26 cellular contexts compared by ENCODE assay signal in genomic region chr17:39271546-39271945, GRCh38. TPM values are rescaled to one million over a fixed set of nuclear protein-coding genes. Genes with fewer than 3 reads are reported as not detected.
DNase-seq lines count a peak whose midpoint lies in the region; ATAC-seq and TF ChIP-seq lines count a peak whose summit lies in the region.
"Had no signal": no experiment of that assay in that cellular context is flagged by ENCODE, and none has a peak within 500 bp of the region (broad histone marks: within the 10 kb centered on the region; RNA-seq: fewer than 3 reads in every experiment).

No MANE protein-coding gene starts in this region.

- DNase-seq in AML-193 (lab: John Stamatoyannopoulos, UW), result peak; percentile 24 to 43
- peak; percentile 64 for DNase-seq in MV-4-11 (lab: John Stamatoyannopoulos, UW)
- peak; percentile 22 for DNase-seq in dedifferentiated amniotic fluid mesenchymal stem cell (ENCODE audit: extremely low spot score)
- no peak for DNase-seq in sciatic nerve (ENCODE audit: low spot score)
- no peak for DNase-seq in ovary
- DNase-seq in Peyer's patch, result no peak
- DNase-seq: activated naive CD4-positive, alpha-beta T cell; effector CD8-positive, alpha-beta T cell; NCI-H1417 treated with DMSO at 0.1 percent for 48 hours; NCI-H2081 treated with DMSO at 0.1 percent for 48 hours; NCI-H345; right cardiac atrium; stimulated activated CD4-positive, alpha-beta T cell treated with anti-CD3 and anti-CD28 coated beads, Interleukin-4, amount 100 ng/mL, for 4 hours; stimulated activated naive CD4-positive, alpha-beta T cell treated with Interleukin-2 at 50 U/mL for 16 hours; transverse colon had no signal

- TF ChIP-seq CTCF in ovary (IDR thresholded peaks at IDR 0.05) (no peak), Peyer's patch (IDR thresholded peaks at IDR 0.05) (no peak)

- intact Hi-C loops in sciatic nerve (cut with DNase I), result no loop called here
- intact Hi-C loops in ovary (cut with DNase I), result no loop called here

- H3K4me1 ChIP-seq in ovary (ENCODE audit: insufficient read depth) (no peaks in the 10 kb centered on the region), Peyer's patch (no peaks in the 10 kb centered on the region)
- H3K4me1 ChIP-seq: adrenal gland, parathyroid adenoma, transverse colon had no signal

- H3K4me3 ChIP-seq in ovary (no peak overlapping the region), Peyer's patch (no peak overlapping the region)
- H3K4me3 ChIP-seq: adrenal gland, BLaER1, lung, mucosa of descending colon, transverse colon had no signal

- H3K27ac ChIP-seq in ovary (no peak overlapping the region), Peyer's patch (no peak overlapping the region)
- H3K27ac ChIP-seq: adrenal gland, BLaER1, brain microvascular endothelial cell, parathyroid adenoma, transverse colon had no signal

- no peaks in the 10 kb centered on the region for H3K36me3 ChIP-seq in ovary
- H3K36me3 ChIP-seq in Peyer's patch, result peaks cover 0 to 86% (median 0%) of the 10 kb centered on the region in 3 donors

- TF ChIP-seq POLR2A in ovary (IDR thresholded peaks at IDR 0.05) (no peak), Peyer's patch (IDR thresholded peaks at IDR 0.05) (no peak)

- H3K9me3 ChIP-seq in ovary (no peaks in the 10 kb centered on the region), Peyer's patch (no peaks in the 10 kb centered on the region)
- H3K9me3 ChIP-seq: adrenal gland, BLaER1, mucosa of descending colon, transverse colon had no signal

- H3K27me3 ChIP-seq in ovary, result no peaks in the 10 kb centered on the region
- H3K27me3 ChIP-seq in Peyer's patch, result no peaks in the 10 kb centered on the region
- H3K27me3 ChIP-seq: adrenal gland, BLaER1, brain microvascular endothelial cell, transverse colon had no signal

- WGBS in ovary, 3 donors, result 91 to 95% (median 94%) methylated on average over 3 of the region's 3 CpGs

- ATAC-seq in sciatic nerve (peak; percentile 70), HG02588 (IDR thresholded peaks at IDR 0.05; ENCODE audit: unreplicated experiment) (no peak)
- ATAC-seq: activated CD4-positive, alpha-beta T cell treated with anti-CD3 and anti-CD28 coated beads for 36 hours; mucosa of descending colon; right cardiac atrium had no signal

- TF ChIP-seq EP300 in ovary (IDR thresholded peaks at IDR 0.05), result no peak

RNA-seq across cellular contexts. Expression of gene STAC2, which starts 45.8 kb away (rescaled TPM):
- total RNA-seq in sciatic nerve, result 0.49 TPM
- total RNA-seq in ovary, result 1 to 10 TPM in 2 of 7 donors, under 1 TPM in 4, not detected in 1; 0.43 to 5.4 (median 0.73) TPM
- polyA plus RNA-seq in ovary, result under 1 TPM; 0.29 to 0.67 TPM
- total RNA-seq in Peyer's patch, result under 1 TPM in 2 of 4 donors, not detected in 2; 0.27 to 0.66 TPM
- total RNA-seq: activated CD4-positive, alpha-beta T cell treated with anti-CD3 and anti-CD28 coated beads for 36 hours; epithelial cell of proximal tubule; transverse colon had no signal
- polyA plus RNA-seq: IgD-negative memory B cell, keratinocyte had no signal

Comparison
In these comparisons a context has a peak if more than half of its experiments do, and no peak if none do; other contexts are left out.
1. DNase-seq: peak in AML-193 (2 of 2), MV-4-11 (single experiment) and dedifferentiated amniotic fluid mesenchymal stem cell (single experiment); none in sciatic nerve (single experiment), ovary (0 of 5) and Peyer's patch (0 of 3).